31 cellular contexts compared by ENCODE assay signal in the genomic region with DNA sequence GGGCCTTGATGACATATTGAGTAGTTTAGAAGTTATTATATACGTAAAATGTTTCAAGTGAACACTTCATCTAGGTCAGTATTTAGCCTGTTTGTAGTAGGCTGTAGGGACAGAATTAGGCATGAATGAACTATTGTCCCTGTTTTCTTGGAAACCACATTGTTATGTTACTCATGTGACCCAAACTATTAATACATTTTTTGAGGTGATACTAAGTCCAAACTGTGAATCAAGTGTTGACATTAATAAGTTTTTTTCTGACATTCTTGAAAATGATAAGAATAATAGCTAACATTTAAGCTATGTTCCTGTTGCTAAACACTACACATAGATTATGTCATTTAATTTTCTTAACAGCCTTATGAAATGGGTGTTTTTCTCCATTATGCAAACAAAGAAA.
"Had no signal": no experiment of that assay in that cellular context is flagged by ENCODE, and none has a peak within 500 bp of the region (broad histone marks: within the 10 kb centered on the region; RNA-seq: fewer than 3 reads in every experiment).

No MANE protein-coding gene starts in this region.

- DNase-seq: activated B cell treated with CpG ODN at 0.5 μM for 24 hours; activated CD4-positive, alpha-beta T cell treated with anti-CD3 and anti-CD28 coated beads for 48 hours; activated CD4-positive, alpha-beta T cell treated with anti-CD3 and anti-CD28 coated beads, Interleukin-2, amount 50 U/mL, for 1 hour; activated CD4-positive, alpha-beta T cell treated with anti-CD3 and anti-CD28 coated beads, Interleukin-2, amount 50 U/mL, for 48 hours; activated CD8-positive, alpha-beta memory T cell treated with anti-CD3 and anti-CD28 coated beads for 24 hours; activated CD8-positive, alpha-beta T cell treated with anti-CD3 and anti-CD28 coated beads for 36 hours; activated effector memory CD4-positive, alpha-beta T cell treated with Interleukin-2 at 50 U/mL for 16 hours; activated gamma-delta T cell treated with Interleukin-2 at 50 U/mL for 16 hours; activated naive CD4-positive, alpha-beta T cell treated with anti-CD3 and anti-CD28 coated beads, Interleukin-2, amount 50 U/mL, for 16 hours; activated naive CD4-positive, alpha-beta T cell treated with Interleukin-2 at 50 U/mL for 16 hours; activated T-cell treated with anti-CD3 and anti-CD28 coated beads, Interleukin-2, amount 50 U/mL, for 4 hours; amygdala; aorta; body of pancreas; caudate nucleus; cerebellar nuclear complex; colonic mucosa; effector CD8-positive, alpha-beta T cell; esophagus squamous epithelium; foreskin keratinocyte; heart right ventricle; T-helper 1 cell; T-helper 17 cell; T1000; WERI-Rb-1 had no signal

- H3K36me3 Mint-ChIP-seq: activated naive CD8-positive, alpha-beta T cell had no signal

- H3K36me3 ChIP-seq: colonic mucosa, esophagus squamous epithelium, gastroesophageal sphincter, heart right ventricle, WERI-Rb-1 had no signal

- H3K27me3 ChIP-seq: body of pancreas, colonic mucosa, esophagus squamous epithelium, foreskin keratinocyte, gastroesophageal sphincter, heart right ventricle had no signal

- H3K27ac ChIP-seq: body of pancreas, colonic mucosa, epithelial cell of prostate, esophagus squamous epithelium, foreskin keratinocyte, gastroesophageal sphincter, heart right ventricle, WERI-Rb-1 had no signal

- ATAC-seq: activated CD4-positive, CD25-positive, alpha-beta regulatory T cell treated with anti-CD3 and anti-CD28 coated beads, Interleukin-2, amount 50 U/mL, for 24 hours; activated CD8-positive, alpha-beta T cell treated with anti-CD3 and anti-CD28 coated beads for 36 hours; activated T-cell treated with anti-CD3 and anti-CD28 coated beads, Interleukin-2, amount 50 U/mL, for 4 hours; activated T-helper 17 cell treated with anti-CD3 and anti-CD28 coated beads, Interleukin-2, amount 50 U/mL, for 72 hours; body of pancreas; foreskin keratinocyte; gastroesophageal sphincter; heart right ventricle; T-helper 17 cell had no signal

- H3K4me3 ChIP-seq: body of pancreas, colonic mucosa, esophagus squamous epithelium, gastroesophageal sphincter, heart right ventricle had no signal

- H3K9me3 ChIP-seq: body of pancreas, colonic mucosa, esophagus squamous epithelium, gastroesophageal sphincter had no signal

- H3K27me3 Mint-ChIP-seq: activated B cell treated with CpG ODN at 0.5 μM for 24 hours; activated CD8-positive, alpha-beta T cell treated with anti-CD3 and anti-CD28 coated beads for 36 hours; activated naive CD8-positive, alpha-beta T cell; activated T-helper 17 cell treated with anti-CD3 and anti-CD28 coated beads, Interleukin-2, amount 50 U/mL, for 72 hours; T-helper 17 cell had no signal

- H3K4me1 Mint-ChIP-seq: activated B cell treated with CpG ODN at 0.5 μM for 24 hours; activated T-helper 17 cell treated with anti-CD3 and anti-CD28 coated beads, Interleukin-2, amount 50 U/mL, for 72 hours; T-helper 17 cell had no signal

- H3K4me1 ChIP-seq: body of pancreas, colonic mucosa, esophagus squamous epithelium, foreskin keratinocyte, gastroesophageal sphincter, heart right ventricle had no signal

- H3K4me3 Mint-ChIP-seq: activated B cell treated with CpG ODN at 0.5 μM for 24 hours; activated CD8-positive, alpha-beta T cell treated with anti-CD3 and anti-CD28 coated beads for 36 hours; activated naive CD8-positive, alpha-beta T cell; activated T-cell treated with anti-CD3 and anti-CD28 coated beads, Interleukin-2, amount 50 U/mL, for 4 hours; activated T-helper 17 cell treated with anti-CD3 and anti-CD28 coated beads, Interleukin-2, amount 50 U/mL, for 72 hours; T-helper 17 cell; T-helper 2 cell treated with Interferon-gamma antibody and Interleukin-4, amounts not matched to agents 5 μg/mL and 100 μg/mL, for 36 hours had no signal

- H3K27ac Mint-ChIP-seq: activated B cell treated with CpG ODN at 0.5 μM for 24 hours; activated CD8-positive, alpha-beta T cell treated with anti-CD3 and anti-CD28 coated beads for 36 hours; activated naive CD8-positive, alpha-beta T cell; activated T-helper 17 cell treated with anti-CD3 and anti-CD28 coated beads, Interleukin-2, amount 50 U/mL, for 72 hours; T-helper 17 cell; T-helper 2 cell treated with Interferon-gamma antibody and Interleukin-4, amounts not matched to agents 5 μg/mL and 100 μg/mL, for 36 hours had no signal
